In genomic region chr10:29621161-29621560, GRCh38 we compare ENCODE assay signal across 11 cellular contexts. TPM values are rescaled to one million over a fixed set of nuclear protein-coding genes. Genes with fewer than 3 reads are reported as not detected.
DNase-seq lines count a peak whose midpoint lies in the region; ATAC-seq and TF ChIP-seq lines count a peak whose summit lies in the region.
"Had no signal": no experiment of that assay in that cellular context is flagged by ENCODE, and none has a peak within 500 bp of the region (broad histone marks: within the 10 kb centered on the region; RNA-seq: fewer than 3 reads in every experiment).

No MANE protein-coding gene starts in this region.

- H3K4me1 ChIP-seq in psoas muscle (peaks cover 74% of the 10 kb centered on the region), SK-N-SH (ENCODE audit: control insufficient read depth in 1 of 2, insufficient read depth in 2 of 2, low read depth in 1 of 2, low read length in 1 of 2) (peaks cover 17 to 31% of the 10 kb centered on the region in 2 experiments)

- H3K4me2 ChIP-seq in SK-N-SH, result no peak overlapping the region

- H3K4me3 ChIP-seq in psoas muscle (peak overlapping the region; percentile 57), SK-N-SH (ENCODE audit: low read depth in 2 of 2, low read length in 1 of 2) (no peak overlapping the region)

- DNase-seq in EH (ENCODE audit: low read depth), result peak; percentile 48
- peak; percentile 49 for DNase-seq in WTC11 (ENCODE audit: low spot score)
- DNase-seq in glomerular visceral epithelial cell (ENCODE audit: extremely low spot score), result peak; percentile 92
- peak; percentile 50 to 79 for DNase-seq in psoas muscle
- DNase-seq in SK-N-SH, result no peak
- DNase-seq in stimulated activated naive CD4-positive, alpha-beta T cell treated with Interleukin-2 at 50 U/mL for 16 hours (lab: John Stamatoyannopoulos, UW), result no peak
- DNase-seq in globus pallidus (ENCODE audit: low spot score), result no peak
- DNase-seq: activated naive CD4-positive, alpha-beta T cell treated with anti-CD3 and anti-CD28 coated beads for 36 hours; CD8-positive, alpha-beta T cell; NCI-H187 treated with DMSO at 0.1 percent for 48 hours had no signal

- H4K20me1 ChIP-seq in SK-N-SH (ENCODE audit: insufficient read depth), result peaks cover 73% of the 10 kb centered on the region

- H3K27me3 ChIP-seq in psoas muscle (ENCODE audit: insufficient read depth in 3 of 3, low read length in 2 of 3) (no peaks in the 10 kb centered on the region), SK-N-SH (ENCODE audit: insufficient read depth) (no peaks in the 10 kb centered on the region)

- H3K4me1 Mint-ChIP-seq in WTC11, result peaks cover 49% of the 10 kb centered on the region

- no peaks in the 10 kb centered on the region for H3K36me3 Mint-ChIP-seq in WTC11
- H3K36me3 Mint-ChIP-seq: CD8-positive, alpha-beta T cell had no signal

- H3K27ac Mint-ChIP-seq in WTC11, result peak overlapping the region; percentile 80
- H3K27ac Mint-ChIP-seq: activated naive CD4-positive, alpha-beta T cell treated with anti-CD3 and anti-CD28 coated beads for 36 hours; CD8-positive, alpha-beta T cell had no signal

- no peaks in the 10 kb centered on the region for H3F3A ChIP-seq in SK-N-SH (replicated peaks; ENCODE audit: insufficient read depth)

- WGBS in psoas muscle, 3 donors, result 20 to 37% (median 28%) methylated on average over 7 of the region's 7 CpGs
- WGBS in SK-N-SH (ENCODE audit: low lambda C conversion rate), result 71% methylated on average over 5 of the region's 7 CpGs

- no peaks in the 10 kb centered on the region for H3K27me3 Mint-ChIP-seq in WTC11 (ENCODE audit: low read depth)

- H3K9ac ChIP-seq in SK-N-SH, result no peak overlapping the region

- H3K4me3 Mint-ChIP-seq in WTC11, result no peak overlapping the region
- H3K4me3 Mint-ChIP-seq: activated naive CD4-positive, alpha-beta T cell treated with anti-CD3 and anti-CD28 coated beads for 36 hours; CD8-positive, alpha-beta T cell had no signal

- CTCF ChIA-PET in WTC11 (lab: Charles Lee) (interaction anchor here (1.0 kb wide), 1 partner anchor 22 kb away, joined by 3 read pairs; no protein-coding TSS in a partner anchor), SK-N-SH (lab: Yijun Ruan, JAX) (no interaction called here)

- H3K9me3 ChIP-seq in psoas muscle (no peaks in the 10 kb centered on the region), SK-N-SH (no peaks in the 10 kb centered on the region)

- no peak for TF ChIP-seq RAD21 in SK-N-SH (IDR thresholded peaks at IDR 0.05; ENCODE audit: low read length)

- no peaks in the 10 kb centered on the region for H3K9me3 Mint-ChIP-seq in WTC11
- H3K9me3 Mint-ChIP-seq: activated naive CD4-positive, alpha-beta T cell treated with anti-CD3 and anti-CD28 coated beads for 36 hours; CD8-positive, alpha-beta T cell had no signal

- TF ChIP-seq EP300 in SK-N-SH (IDR thresholded peaks at IDR 0.05; ENCODE audit: borderline replicate concordance in 1 of 2, low read depth in 1 of 2, low read length in 1 of 2), result no peak

- TF ChIP-seq CTCF in WTC11 (IDR thresholded peaks at IDR 0.05) (no peak), psoas muscle (IDR thresholded peaks at IDR 0.05) (no peak), SK-N-SH (IDR thresholded peaks at IDR 0.05) (no peak)

- H3K27ac ChIP-seq in psoas muscle, result peak overlapping the region; percentile 94
- no peak overlapping the region for H3K27ac ChIP-seq in SK-N-SH (ENCODE audit: low read depth in 2 of 2, low read length in 1 of 2)

- POLR2A ChIA-PET in WTC11 (lab: Charles Lee) (no interaction called here), SK-N-SH (lab: Yijun Ruan, JAX) (no interaction called here)

- no peaks in the 10 kb centered on the region for H3K9me2 ChIP-seq in SK-N-SH

- peaks cover 0 to 26% of the 10 kb centered on the region in 2 donors for H3K36me3 ChIP-seq in psoas muscle (ENCODE audit: insufficient read depth in 1 of 2, low read depth in 1 of 2)
- peaks cover 0 to 9% of the 10 kb centered on the region in 2 experiments for H3K36me3 ChIP-seq in SK-N-SH (replicated peaks in 1 of 2; ENCODE audit: control insufficient read depth in 1 of 2, insufficient read depth in 2 of 2, low read length in 1 of 2)

- no peak overlapping the region for H2AFZ ChIP-seq in SK-N-SH (ENCODE audit: low read depth)

- peaks cover 82% of the 10 kb centered on the region for H3K79me2 ChIP-seq in SK-N-SH (ENCODE audit: insufficient read depth)

- intact Hi-C loops in psoas muscle (cut with DNase I), result no loop called here

- no peak; the same call in 1 of the 2 replicates for ATAC-seq in WTC11
- peak; percentile 31 to 78 (median 70) for ATAC-seq in psoas muscle
- ATAC-seq in HG03097 (IDR thresholded peaks at IDR 0.05; ENCODE audit: low FRiP score, unreplicated experiment), result no peak
- ATAC-seq: CD8-positive, alpha-beta T cell had no signal

TF ChIP-seq in WTC11, 78 proteins besides CTCF, POLR2A, EP300 and RAD21:
- TF ChIP-seq USF2 (CRISPR knock-in tag; IDR thresholded peaks at IDR 0.05) (no peak), ZNF423 (CRISPR knock-in tag; IDR thresholded peaks at IDR 0.05) (peak; percentile 58; the same call in 1 of the 2 replicates), KAT7 (CRISPR knock-in tag; IDR thresholded peaks at IDR 0.05; ENCODE audit: borderline replicate concordance) (no peak), ERG (CRISPR knock-in tag; IDR thresholded peaks at IDR 0.05) (no peak), EMX1 (CRISPR knock-in tag; IDR thresholded peaks at IDR 0.05) (no peak)
TF ChIP-seq in WTC11: peak in this region for 1.

TF ChIP-seq in SK-N-SH, 30 proteins besides CTCF, POLR2A, EP300 and RAD21:
- TF ChIP-seq FOXJ3 (CRISPR knock-in tag; IDR thresholded peaks at IDR 0.05), result no peak
- no peak for TF ChIP-seq GABPA (IDR thresholded peaks at IDR 0.05; ENCODE audit: low read depth)
TF ChIP-seq in SK-N-SH: peak in this region for 0.

RNA-seq across cellular contexts. Expression of gene SVIL, which starts 13.6 kb away (rescaled TPM):
- total RNA-seq in WTC11 (2021), result 27.1 to 28.7 TPM (median 28.0 TPM) in 3 replicates
- 1,000 to 10,000 TPM in 2 of 4 donors, 100 to 1,000 TPM in 2; 792 to 1,728 (median 949) TPM for total RNA-seq in psoas muscle
- 100 to 1,000 TPM in 2 of 3 donors, 10 to 100 TPM in 1; 70.6 to 536 (median 234) TPM for polyA plus RNA-seq in psoas muscle
- 47.5 and 48.7 TPM in 2 replicates for polyA plus RNA-seq in SK-N-SH (2012; rRNA removed)
- 30.8 and 31.9 TPM in 2 replicates for polyA plus RNA-seq in SK-N-SH (2012; cell fraction: cytosol; rRNA removed)
- 94.2 and 132 TPM in 2 replicates for polyA plus RNA-seq in SK-N-SH (2012; cell fraction: nucleus; rRNA removed)

Comparison
In these comparisons a context has a peak if more than half of its experiments do, and no peak if none do; other contexts are left out.
1. DNase-seq: peak in EH (single experiment), WTC11 (single experiment), glomerular visceral epithelial cell (single experiment) and psoas muscle (2 of 2); none in SK-N-SH (single experiment), stimulated activated naive CD4-positive, alpha-beta T cell treated with Interleukin-2 at 50 U/mL for 16 hours (single experiment) and globus pallidus (single experiment).
2. ATAC-seq: peak in psoas muscle (4 of 4); none in WTC11 (single experiment) and HG03097 (single experiment).
3. RNA of gene SVIL, which starts 13.6 kb away (total RNA-seq): 792 to 1,728 TPM in psoas muscle; 27.1 to 28.7 TPM in WTC11; every median in the first group is over 10 times any median in the second.